In genomic region chr14:64723691-64724577, GRCh38 we compare ENCODE assay signal across 9 cellular contexts. TPM values are rescaled to one million over a fixed set of nuclear protein-coding genes. Genes with fewer than 3 reads are reported as not detected.
DNase-seq lines count a peak whose midpoint lies in the region; ATAC-seq and TF ChIP-seq lines count a peak whose summit lies in the region.
"Had no signal": no experiment of that assay in that cellular context is flagged by ENCODE, and none has a peak within 500 bp of the region (broad histone marks: within the 10 kb centered on the region; RNA-seq: fewer than 3 reads in every experiment).

No MANE protein-coding gene starts in this region.

- no peak for TF ChIP-seq CTCF in nephron (IDR thresholded peaks at IDR 0.05; ENCODE audit: unreplicated experiment in 3 of 3)
- no peak for TF ChIP-seq CTCF in BE2C (IDR thresholded peaks at IDR 0.05; ENCODE audit: low read depth, low read length)

- H3K9me3 ChIP-seq in BLaER1 treated with 17β-estradiol and CSF1 and Interleukin-3, amounts not matched to agents 10 nM and 100 nM (replicated peaks in 1 of 11): no peaks in the 10 kb centered on the region
- H3K9me3 ChIP-seq in BE2C: no peaks in the 10 kb centered on the region

- DNase-seq in NCI-H510A treated with DMSO at 0.1 percent for 48 hours (lab: John Stamatoyannopoulos, UW) (peak; percentile 41), HuH-7 (ENCODE audit: low spot score) (no peak), HUDEP-2 (lab: John Stamatoyannopoulos, UW; ENCODE audit: unreplicated experiment in 76 of 76) (no peak), BE2C (no peak)
- DNase-seq in effector memory CD8-positive, alpha-beta T cell: peak; percentile 27 to 43 (median 43)
- DNase-seq: NCI-H1930 had no signal

- H3K27ac Mint-ChIP-seq in effector memory CD8-positive, alpha-beta T cell: peak overlapping the region; percentile 96 to 97
- H3K27ac Mint-ChIP-seq in nephron: peak overlapping the region; percentile 9 to 66 (median 54)

- H3K4me1 ChIP-seq in BLaER1 treated with 17β-estradiol and CSF1 and Interleukin-3, amounts not matched to agents 10 nM and 100 nM: peaks cover 38 to 71% (median 68%) of the 10 kb centered on the region in 10 experiments
- peaks cover 32% of the 10 kb centered on the region for H3K4me1 ChIP-seq in BE2C

- peak; percentile 71 for ATAC-seq in effector memory CD8-positive, alpha-beta T cell (replicated peaks)
- no peak for ATAC-seq in HG02885 (IDR thresholded peaks at IDR 0.05; ENCODE audit: poor library complexity, unreplicated experiment)

- H4K20me1 ChIP-seq in BLaER1 treated with 17β-estradiol and CSF1 and Interleukin-3, amounts not matched to agents 10 nM and 100 nM: peaks cover 0 to 9% (median 0%) of the 10 kb centered on the region in 11 experiments; a peak in 6 of 22 replicates

- H3K4me3 ChIP-seq in BLaER1 treated with 17β-estradiol and CSF1 and Interleukin-3, amounts not matched to agents 10 nM and 100 nM: no peak overlapping the region
- H3K4me3 ChIP-seq in BE2C (ENCODE audit: low read depth, low read length): no peak overlapping the region

- H3K36me3 ChIP-seq in BLaER1 treated with 17β-estradiol and CSF1 and Interleukin-3, amounts not matched to agents 10 nM and 100 nM: peaks cover 0 to 15% (median 0%) of the 10 kb centered on the region in 11 experiments; a peak in 1 of 22 replicates
- H3K36me3 ChIP-seq in BE2C: peaks cover 14% of the 10 kb centered on the region

- H3K4me1 Mint-ChIP-seq in effector memory CD8-positive, alpha-beta T cell (ENCODE audit: low read depth in 2 of 2): peaks cover 65 to 85% of the 10 kb centered on the region in 2 donors
- peaks cover 54% of the 10 kb centered on the region for H3K4me1 Mint-ChIP-seq in nephron

- H3K4me2 ChIP-seq in BLaER1 treated with 17β-estradiol and CSF1 and Interleukin-3, amounts not matched to agents 10 nM and 100 nM: peak overlapping the region in 9 of 11 experiments; percentile 77 to 96 (median 88); a peak in 17 of 22 replicates

- H3K36me3 Mint-ChIP-seq in effector memory CD8-positive, alpha-beta T cell (ENCODE audit: insufficient read depth): peaks cover 29% of the 10 kb centered on the region
- H3K36me3 Mint-ChIP-seq in nephron (ENCODE audit: low read depth): peaks cover 19% of the 10 kb centered on the region

- no peak overlapping the region for H3K27ac ChIP-seq in BLaER1 treated with 17β-estradiol and CSF1 and Interleukin-3, amounts not matched to agents 10 nM and 100 nM

- no peaks in the 10 kb centered on the region for H3K9me3 Mint-ChIP-seq in effector memory CD8-positive, alpha-beta T cell
- H3K9me3 Mint-ChIP-seq in nephron: no peaks in the 10 kb centered on the region

- peak overlapping the region; percentile 80 to 81 for H3K4me3 Mint-ChIP-seq in effector memory CD8-positive, alpha-beta T cell
- H3K4me3 Mint-ChIP-seq in nephron: peak overlapping the region in 1 of 3 experiments; percentile 3

- no peaks in the 10 kb centered on the region for H3K27me3 Mint-ChIP-seq in effector memory CD8-positive, alpha-beta T cell
- H3K27me3 Mint-ChIP-seq in nephron (ENCODE audit: low read depth): no peaks in the 10 kb centered on the region

- no peak overlapping the region for H3K9ac ChIP-seq in BLaER1 treated with 17β-estradiol and CSF1 and Interleukin-3, amounts not matched to agents 10 nM and 100 nM

- no peaks in the 10 kb centered on the region for H3K27me3 ChIP-seq in BLaER1 treated with 17β-estradiol and CSF1 and Interleukin-3, amounts not matched to agents 10 nM and 100 nM
- H3K27me3 ChIP-seq in BE2C: no peaks in the 10 kb centered on the region

RNA-seq across cellular contexts. Expression of gene PLEKHG3, which starts 19.7 kb away (rescaled TPM):
- 54.2 TPM for polyA plus RNA-seq in BE2C (2012; ENCODE audit: insufficient read depth, insufficient read length, low read depth)

Comparison
In these comparisons a context has a peak if more than half of its experiments do, and no peak if none do; other contexts are left out.
1. DNase-seq: peak in NCI-H510A treated with DMSO at 0.1 percent for 48 hours (single experiment) and effector memory CD8-positive, alpha-beta T cell (3 of 3); none in HuH-7 (single experiment), HUDEP-2 (0 of 76) and BE2C (single experiment).